In genomic region chr7:18762189-18762588, GRCh38 we compare ENCODE assay signal across 17 cellular contexts.
DNase-seq lines count a peak whose midpoint lies in the region; ATAC-seq and TF ChIP-seq lines count a peak whose summit lies in the region.
"Had no signal": no experiment of that assay in that cellular context is flagged by ENCODE, and none has a peak within 500 bp of the region (broad histone marks: within the 10 kb centered on the region; RNA-seq: fewer than 3 reads in every experiment).

No MANE protein-coding gene starts in this region.

- DNase-seq in AG10803 (ENCODE audit: low read depth) (peak; percentile 74), IMR-90 (peak; percentile 66), chondrocyte (ENCODE audit: low spot score) (no peak), retina (no peak), ascending aorta (ENCODE audit: low spot score in 2 of 2) (no peak), Kasumi-1 (lab: John Stamatoyannopoulos, UW) (no peak)
- DNase-seq: activated CD8-positive, alpha-beta T cell treated with anti-CD3 and anti-CD28 coated beads, Interleukin-2, amount 10 ng/mL, durations not matched to agents 7 days and 5 days; BE2C; midbrain; MM.1S; stimulated activated CD4-positive, alpha-beta T cell treated with anti-CD3 and anti-CD28 coated beads, Interleukin-2, amount 100 ng/mL, for 48 hours; T-helper 9 cell had no signal

- H3K27ac ChIP-seq in IMR-90 (ENCODE audit: insufficient read depth, low read length) (no peak overlapping the region), ascending aorta (no peak overlapping the region)
- H3K27ac ChIP-seq: HL-60, RWPE1 had no signal

- no peaks in the 10 kb centered on the region for H3K9me1 ChIP-seq in IMR-90 (ENCODE audit: insufficient read depth, low read length)

- peak overlapping the region in 1 of 2 experiments; percentile 14; a peak in 1 of 4 replicates for H4K8ac ChIP-seq in IMR-90 (ENCODE audit: low read depth in 2 of 2, low read length in 2 of 2)

- H2BK5ac ChIP-seq in IMR-90 (ENCODE audit: low read depth, low read length, poor library complexity, severe bottlenecking), result peak overlapping the region; percentile 18

- peak overlapping the region; percentile 77; the same call in 1 of the 2 replicates for H2BK20ac ChIP-seq in IMR-90 (ENCODE audit: low read depth, low read length)

- no peak for TF ChIP-seq POLR2A in IMR-90 (IDR thresholded peaks at IDR 0.05; ENCODE audit: low read depth, low read length)

- no peak overlapping the region for H3K23ac ChIP-seq in IMR-90 (ENCODE audit: low read depth, low read length)

- intact Hi-C loops in IMR-90 (cut with micrococcal nuclease), result loop anchor here (5.0 kb wide), 1 partner anchor 95 kb away; no protein-coding TSS in a partner anchor
- intact Hi-C loops in ascending aorta (cut with DNase I), result no loop called here

- TF ChIP-seq CTCF in AG10803 (conservative IDR thresholded peaks at IDR 0.05; ENCODE audit: low read length) (no peak), IMR-90 (conservative IDR thresholded peaks at IDR 0.05; ENCODE audit: low read depth, low read length) (no peak), chondrocyte (IDR thresholded peaks at IDR 0.05) (no peak), nephron (IDR thresholded peaks at IDR 0.05; ENCODE audit: unreplicated experiment in 3 of 3) (no peak), ascending aorta (IDR thresholded peaks at IDR 0.05) (no peak)

- H2AFZ ChIP-seq in IMR-90 (replicated peaks; ENCODE audit: low read length, poor library complexity), result peak overlapping the region; percentile 86

- peak overlapping the region; percentile 12; the same call in 1 of the 2 replicates for H3K18ac ChIP-seq in IMR-90 (ENCODE audit: low read depth, low read length)

- H3K27ac Mint-ChIP-seq in chondrocyte (ENCODE audit: unreplicated experiment) (peak overlapping the region; percentile 54), nephron (peak overlapping the region in 2 of 3 experiments; percentile 37 to 57)
- H3K27ac Mint-ChIP-seq: activated CD8-positive, alpha-beta T cell treated with anti-CD3 and anti-CD28 coated beads, Interleukin-2, amount 10 ng/mL, durations not matched to agents 7 days and 5 days; progenitor cell of endocrine pancreas had no signal

- H4K91ac ChIP-seq in IMR-90 (ENCODE audit: insufficient read depth, low read depth, low read length), result no peak overlapping the region

- H3K9ac ChIP-seq in IMR-90 (ENCODE audit: low read depth, low read length), result no peak overlapping the region

- H3K4me3 Mint-ChIP-seq in chondrocyte (ENCODE audit: unreplicated experiment), result no peak overlapping the region
- H3K4me3 Mint-ChIP-seq in nephron, result no peak overlapping the region
- H3K4me3 Mint-ChIP-seq: activated CD8-positive, alpha-beta T cell treated with anti-CD3 and anti-CD28 coated beads, Interleukin-2, amount 10 ng/mL, durations not matched to agents 7 days and 5 days had no signal

- CTCF ChIA-PET in IMR-90 (lab: Yijun Ruan, JAX), result interaction anchor here (0.8 kb wide), 1 partner anchor 219 kb away, joined by 3 read pairs; no protein-coding TSS in a partner anchor

- in situ Hi-C loops in IMR-90 (cut with MboI; ENCODE audit: low sequenced_read_pairs), result no loop called here

- H3K4me3 ChIP-seq in AG10803 (ENCODE audit: low read length), result no peak overlapping the region
- no peak overlapping the region for H3K4me3 ChIP-seq in IMR-90 (ENCODE audit: insufficient read depth, low read depth, low read length)
- H3K4me3 ChIP-seq in ascending aorta, result no peak overlapping the region

- H2AK5ac ChIP-seq in IMR-90 (ENCODE audit: low read depth, low read length), result no peak overlapping the region

- no peaks in the 10 kb centered on the region for H3K27me3 Mint-ChIP-seq in chondrocyte (ENCODE audit: low read depth)
- H3K27me3 Mint-ChIP-seq in nephron (ENCODE audit: low read depth), result no peaks in the 10 kb centered on the region
- H3K27me3 Mint-ChIP-seq: progenitor cell of endocrine pancreas had no signal

- H3K4ac ChIP-seq in IMR-90 (ENCODE audit: low read depth, low read length), result no peak overlapping the region

- H3K14ac ChIP-seq in IMR-90 (replicated peaks; ENCODE audit: low read depth, low read length), result no peak overlapping the region

- 0 out of 2 replicates have a peak overlapping the region, but pooled peaks have one; percentile 2 for H2BK120ac ChIP-seq in IMR-90 (ENCODE audit: low read depth, low read length)

- H3K36me3 Mint-ChIP-seq in chondrocyte (ENCODE audit: low read depth) (no peaks in the 10 kb centered on the region), nephron (ENCODE audit: low read depth) (no peaks in the 10 kb centered on the region)

- H3K4me1 Mint-ChIP-seq in chondrocyte (ENCODE audit: low read depth) (peaks cover 19% of the 10 kb centered on the region), nephron (peaks cover 27% of the 10 kb centered on the region)

- H3K9me3 Mint-ChIP-seq in chondrocyte (ENCODE audit: low read depth) (no peaks in the 10 kb centered on the region), nephron (no peaks in the 10 kb centered on the region)

- H3K9me3 ChIP-seq in IMR-90 (ENCODE audit: control insufficient read depth, insufficient read depth, low read length) (no peaks in the 10 kb centered on the region), ascending aorta (no peaks in the 10 kb centered on the region)
- H3K9me3 ChIP-seq: BE2C had no signal

- TF ChIP-seq RAD21 in IMR-90 (IDR thresholded peaks at IDR 0.05; ENCODE audit: low read length), result no peak

- peak overlapping the region; percentile 68; the same call in 1 of the 2 replicates for H4K5ac ChIP-seq in IMR-90 (ENCODE audit: low read depth, low read length)

- dilution Hi-C loops in IMR-90 (cut with HindIII; ENCODE audit: low sequenced_read_pairs, unreplicated experiment), result no loop called here

- no peaks in the 10 kb centered on the region for H3K79me1 ChIP-seq in IMR-90 (ENCODE audit: low read depth in 1 of 2, low read length in 2 of 2)

- H3K27me3 ChIP-seq in IMR-90 (ENCODE audit: control insufficient read depth, insufficient read depth, low read length) (no peaks in the 10 kb centered on the region), ascending aorta (no peaks in the 10 kb centered on the region)
- H3K27me3 ChIP-seq: BE2C had no signal

- H2AK9ac ChIP-seq in IMR-90 (replicated peaks; ENCODE audit: low read depth, low read length, poor library complexity), result no peak overlapping the region

- H3K56ac ChIP-seq in IMR-90 (ENCODE audit: extremely low read depth, insufficient read depth, low read length), result no peak overlapping the region

- no peaks in the 10 kb centered on the region for H4K20me1 ChIP-seq in IMR-90 (ENCODE audit: insufficient read depth, low read length)

- BruUV-seq in IMR-90 (replicated peaks; lab: Mats Ljungman, UMichigan), result no TSS peak

- H3K36me3 ChIP-seq in IMR-90 (ENCODE audit: control insufficient read depth, insufficient read depth, low read length) (no peaks in the 10 kb centered on the region), ascending aorta (no peaks in the 10 kb centered on the region)
- H3K36me3 ChIP-seq: BE2C had no signal

- POLR2A ChIA-PET in IMR-90 (lab: Charles Lee; ENCODE audit: unreplicated experiment), result no interaction called here

- peak overlapping the region; percentile 25; the same call in 1 of the 3 replicates for H2BK15ac ChIP-seq in IMR-90 (ENCODE audit: low read depth, low read length)

- WGBS in IMR-90 (ENCODE audit: extremely low coverage in 2 of 2, insufficient read length in 1 of 2), 2 experiments, result no CpG with 5 or more reads among the region's 3 CpGs

- peak; percentile 35; the same call in 1 of the 2 replicates for ATAC-seq in IMR-90 (ENCODE audit: low read depth)
- no peak for ATAC-seq in HG03095 (IDR thresholded peaks at IDR 0.05; ENCODE audit: unreplicated experiment)
- ATAC-seq: activated CD8-positive, alpha-beta T cell treated with anti-CD3 and anti-CD28 coated beads, Interleukin-2, amount 10 ng/mL, durations not matched to agents 7 days and 5 days had no signal

- peak overlapping the region; percentile 72; the same call in 1 of the 2 replicates for H3K4me2 ChIP-seq in IMR-90 (ENCODE audit: low read depth, low read length)

- peaks cover 3% of the 10 kb centered on the region for H3K4me1 ChIP-seq in IMR-90 (ENCODE audit: control insufficient read depth, insufficient read depth, low read length)
- peaks cover 0 to 6% of the 10 kb centered on the region in 2 donors for H3K4me1 ChIP-seq in ascending aorta
- H3K4me1 ChIP-seq: BE2C had no signal

TF ChIP-seq in IMR-90, 13 proteins besides CTCF, POLR2A, EP300 and RAD21:
- no peak for TF ChIP-seq USF2 (IDR thresholded peaks at IDR 0.05; ENCODE audit: low read depth, low read length)
- TF ChIP-seq MAZ (IDR thresholded peaks at IDR 0.05; ENCODE audit: borderline replicate concordance, low read depth, low read length), result no peak
- no peak for TF ChIP-seq CEBPB (IDR thresholded peaks at IDR 0.05; ENCODE audit: low read depth, low read length)

Comparison
In these comparisons a context has a peak if more than half of its experiments do, and no peak if none do; other contexts are left out.
1. DNase-seq: peak in AG10803 (single experiment) and IMR-90 (single experiment); none in chondrocyte (single experiment), retina (single experiment), ascending aorta (0 of 2) and Kasumi-1 (0 of 2).